Comparison of ENCODE assay signal across 8 cellular contexts in genomic region chr17:7574176-7574953, GRCh38. TPM values are rescaled to one million over a fixed set of nuclear protein-coding genes. Genes with fewer than 3 reads are reported as not detected.
DNase-seq lines count a peak whose midpoint lies in the region; ATAC-seq lines count a peak whose summit lies in the region.

No MANE protein-coding gene starts in this region.

- no peaks in the 10 kb centered on the region for H3K9me3 ChIP-seq in iPS-18c (ENCODE audit: control insufficient read depth, insufficient read depth, low read length)
- no peaks in the 10 kb centered on the region for H3K9me3 ChIP-seq in stomach smooth muscle (ENCODE audit: control insufficient read depth in 2 of 2, low read length in 2 of 2)

- peaks cover 71% of the 10 kb centered on the region for H3K36me3 Mint-ChIP-seq in T-helper 1 cell treated with Interleukin-12 subunit alpha and Interleukin-12 subunit beta and Interleukin-4 antibody, amounts not matched to agents 30 μg/mL and 1 μg/mL, for 36 hours (ENCODE audit: low read depth)
- peaks cover 95% of the 10 kb centered on the region for H3K36me3 Mint-ChIP-seq in activated T-helper 2 cell treated with anti-CD3 and anti-CD28 coated beads, Interferon-gamma antibody, Interleukin-2, Interleukin-4, amounts not matched to agents 10 μg/mL and 5 μg/mL and 100 μg/mL, durations not matched to agents 14 hours and 24 hours and 36 hours (ENCODE audit: low read depth)

- H3K27ac ChIP-seq in stomach smooth muscle (ENCODE audit: low read length), result peak overlapping the region; percentile 98

- peaks cover 50% of the 10 kb centered on the region for H3K4me1 Mint-ChIP-seq in T-helper 1 cell treated with Interleukin-12 subunit alpha and Interleukin-12 subunit beta and Interleukin-4 antibody, amounts not matched to agents 30 μg/mL and 1 μg/mL, for 36 hours (ENCODE audit: low read depth)
- H3K4me1 Mint-ChIP-seq in activated T-helper 2 cell treated with anti-CD3 and anti-CD28 coated beads, Interferon-gamma antibody, Interleukin-2, Interleukin-4, amounts not matched to agents 10 μg/mL and 5 μg/mL and 100 μg/mL, durations not matched to agents 14 hours and 24 hours and 36 hours (ENCODE audit: low read depth), result peaks cover 62% of the 10 kb centered on the region

- H3K4me1 ChIP-seq in stomach smooth muscle (ENCODE audit: control insufficient read depth, insufficient read depth, low read length), result peaks cover 34% of the 10 kb centered on the region

- DNase-seq in T-helper 1 cell (no peak), cerebellar cortex (ENCODE audit: low spot score) (no peak)
- DNase-seq in activated T-helper 2 cell treated with anti-CD3 and anti-CD28 coated beads, Interferon-gamma antibody, Interleukin-2, Interleukin-4, amounts not matched to agents 10 μg/mL and 5 μg/mL and 100 μg/mL, durations not matched to agents 14 hours and 24 hours and 36 hours (ENCODE audit: low spot score), result no peak
- no peak for DNase-seq in stimulated activated CD4-positive, alpha-beta T cell treated with anti-CD3 and anti-CD28 coated beads, Interleukin-4, amount 100 ng/mL, for 4 hours

- peaks cover 55 to 67% of the 10 kb centered on the region in 2 donors for H3K36me3 ChIP-seq in stomach smooth muscle (ENCODE audit: control insufficient read depth in 2 of 2, insufficient read depth in 2 of 2, low read length in 2 of 2)

- H3K9me3 Mint-ChIP-seq in T-helper 1 cell treated with Interleukin-12 subunit alpha and Interleukin-12 subunit beta and Interleukin-4 antibody, amounts not matched to agents 30 μg/mL and 1 μg/mL, for 36 hours, result no peaks in the 10 kb centered on the region
- no peaks in the 10 kb centered on the region for H3K9me3 Mint-ChIP-seq in activated T-helper 2 cell treated with anti-CD3 and anti-CD28 coated beads, Interferon-gamma antibody, Interleukin-2, Interleukin-4, amounts not matched to agents 10 μg/mL and 5 μg/mL and 100 μg/mL, durations not matched to agents 14 hours and 24 hours and 36 hours

- intact Hi-C loops in activated T-helper 2 cell treated with anti-CD3 and anti-CD28 coated beads, Interferon-gamma antibody, Interleukin-2, Interleukin-4, amounts not matched to agents 10 μg/mL and 5 μg/mL and 100 μg/mL, durations not matched to agents 14 hours and 24 hours and 36 hours (cut with micrococcal nuclease), result loop anchor here (5.0 kb wide), 3 partner anchors 172 to 267 kb away; partner anchors contain the start of genes EIF5A, KCTD11 and TMEM256

- no peaks in the 10 kb centered on the region for H3K27me3 ChIP-seq in stomach smooth muscle (ENCODE audit: control insufficient read depth in 1 of 2, insufficient read depth in 2 of 2, low read length in 2 of 2)

- H3K9ac ChIP-seq in stomach smooth muscle (ENCODE audit: low read length in 2 of 2), result peak overlapping the region; percentile 29 to 100

- ATAC-seq in HG02852 (IDR thresholded peaks at IDR 0.05; ENCODE audit: unreplicated experiment), result no peak

- H3K27me3 Mint-ChIP-seq in T-helper 1 cell treated with Interleukin-12 subunit alpha and Interleukin-12 subunit beta and Interleukin-4 antibody, amounts not matched to agents 30 μg/mL and 1 μg/mL, for 36 hours (ENCODE audit: low read depth), result no peaks in the 10 kb centered on the region
- no peaks in the 10 kb centered on the region for H3K27me3 Mint-ChIP-seq in activated T-helper 2 cell treated with anti-CD3 and anti-CD28 coated beads, Interferon-gamma antibody, Interleukin-2, Interleukin-4, amounts not matched to agents 10 μg/mL and 5 μg/mL and 100 μg/mL, durations not matched to agents 14 hours and 24 hours and 36 hours (ENCODE audit: low read depth)

- H3K27ac Mint-ChIP-seq in T-helper 1 cell treated with Interleukin-12 subunit alpha and Interleukin-12 subunit beta and Interleukin-4 antibody, amounts not matched to agents 30 μg/mL and 1 μg/mL, for 36 hours, result peak overlapping the region; percentile 100
- H3K27ac Mint-ChIP-seq in activated T-helper 2 cell treated with anti-CD3 and anti-CD28 coated beads, Interferon-gamma antibody, Interleukin-2, Interleukin-4, amounts not matched to agents 10 μg/mL and 5 μg/mL and 100 μg/mL, durations not matched to agents 14 hours and 24 hours and 36 hours, result peak overlapping the region; percentile 97

- H3K4me3 Mint-ChIP-seq in T-helper 1 cell treated with Interleukin-12 subunit alpha and Interleukin-12 subunit beta and Interleukin-4 antibody, amounts not matched to agents 30 μg/mL and 1 μg/mL, for 36 hours, result peak overlapping the region; percentile 95
- peak overlapping the region; percentile 93 for H3K4me3 Mint-ChIP-seq in activated T-helper 2 cell treated with anti-CD3 and anti-CD28 coated beads, Interferon-gamma antibody, Interleukin-2, Interleukin-4, amounts not matched to agents 10 μg/mL and 5 μg/mL and 100 μg/mL, durations not matched to agents 14 hours and 24 hours and 36 hours (ENCODE audit: low read depth)

- peak overlapping the region; percentile 97 for H3K4me3 ChIP-seq in iPS-18c (ENCODE audit: insufficient read depth, low read depth, low read length)
- peak overlapping the region; percentile 91 to 96 for H3K4me3 ChIP-seq in stomach smooth muscle (ENCODE audit: low read length in 2 of 2)

RNA-seq across cellular contexts. Expression of gene CD68, which starts 5.1 kb away (rescaled TPM):
- total RNA-seq in activated T-helper 2 cell treated with anti-CD3 and anti-CD28 coated beads, Interferon-gamma antibody, Interleukin-2, Interleukin-4, amounts not matched to agents 10 μg/mL and 5 μg/mL and 100 μg/mL, durations not matched to agents 14 hours and 24 hours and 36 hours, result 9.6 and 10.1 TPM in 2 replicates

RNA-seq across cellular contexts. Expression of gene MPDU1, which starts 9.3 kb away (rescaled TPM):
- total RNA-seq in activated T-helper 2 cell treated with anti-CD3 and anti-CD28 coated beads, Interferon-gamma antibody, Interleukin-2, Interleukin-4, amounts not matched to agents 10 μg/mL and 5 μg/mL and 100 μg/mL, durations not matched to agents 14 hours and 24 hours and 36 hours, result 98.6 and 106 TPM in 2 replicates

RNA-seq across cellular contexts. Expression of gene SENP3, which starts 12.6 kb away (rescaled TPM):
- total RNA-seq in activated T-helper 2 cell treated with anti-CD3 and anti-CD28 coated beads, Interferon-gamma antibody, Interleukin-2, Interleukin-4, amounts not matched to agents 10 μg/mL and 5 μg/mL and 100 μg/mL, durations not matched to agents 14 hours and 24 hours and 36 hours, result 64.9 and 69.6 TPM in 2 replicates

RNA-seq across cellular contexts. Expression of gene SOX15, which starts 15.5 kb away (rescaled TPM):
- total RNA-seq in activated T-helper 2 cell treated with anti-CD3 and anti-CD28 coated beads, Interferon-gamma antibody, Interleukin-2, Interleukin-4, amounts not matched to agents 10 μg/mL and 5 μg/mL and 100 μg/mL, durations not matched to agents 14 hours and 24 hours and 36 hours, result 0.21 and 0.60 TPM in 2 replicates

RNA-seq across cellular contexts. Expression of gene TNFSF13, which starts 15.8 kb away (rescaled TPM):
- total RNA-seq in activated T-helper 2 cell treated with anti-CD3 and anti-CD28 coated beads, Interferon-gamma antibody, Interleukin-2, Interleukin-4, amounts not matched to agents 10 μg/mL and 5 μg/mL and 100 μg/mL, durations not matched to agents 14 hours and 24 hours and 36 hours, result 2.9 and 3.5 TPM in 2 replicates
